ENCODE assay signal across 1 cellular context in genomic region chr10:73494877-73495225, GRCh38.
TF ChIP-seq lines count a peak whose summit lies in the region.

No MANE protein-coding gene starts in this region.

TF ChIP-seq in K562, 482 proteins besides CTCF, POLR2A, EP300 and RAD21 (continued from another document):
- TF ChIP-seq AFF1 (IDR thresholded peaks at IDR 0.05; ENCODE audit: low read depth in 1 of 2, partially characterized antibody in 2 of 2) = peak in 1 of 2 experiments; percentile 42
- no peak for TF ChIP-seq ZBTB17 (CRISPR knock-in tag; IDR thresholded peaks at IDR 0.05)
- TF ChIP-seq ZNF512 (tag; IDR thresholded peaks at IDR 0.05) = 0 out of 2 replicates have a peak, but pooled peaks have one; percentile 16
- peak; percentile 43; the same call in 1 of the 2 replicates for TF ChIP-seq EGR1 (conservative IDR thresholded peaks at IDR 0.05)
